1 cellular context compared by ENCODE assay signal in genomic region chr10:31304261-31304970, GRCh38.
TF ChIP-seq lines count a peak whose summit lies in the region.

No MANE protein-coding gene starts in this region.

TF ChIP-seq in HepG2, 621 proteins besides CTCF, POLR2A, EP300 and RAD21:
- TF ChIP-seq ARID3A (IDR thresholded peaks at IDR 0.05; ENCODE audit: low read depth, low read length) (0 out of 2 replicates have a peak, but pooled peaks have one; percentile 38), CEBPB (IDR thresholded peaks at IDR 0.05; ENCODE audit: borderline replicate concordance, low read depth, low read length) (peak; percentile 44; the same call in 1 of the 2 replicates), FOXK2 (IDR thresholded peaks at IDR 0.05) (no peak)
